In genomic region chr13:113612626-113613025, GRCh38 we compare ENCODE assay signal across 29 cellular contexts. TPM values are rescaled to one million over a fixed set of nuclear protein-coding genes. Genes with fewer than 3 reads are reported as not detected.
"Had no signal": no experiment of that assay in that cellular context is flagged by ENCODE, and none has a peak within 500 bp of the region (broad histone marks: within the 10 kb centered on the region; RNA-seq: fewer than 3 reads in every experiment).

No MANE protein-coding gene starts in this region.

- H3K27ac Mint-ChIP-seq: activated B cell treated with CpG ODN at 0.5 μM for 24 hours; activated CD8-positive, alpha-beta memory T cell treated with anti-CD3 and anti-CD28 coated beads, Interleukin-2, amount 10 ng/mL, durations not matched to agents 7 days and 5 days; activated CD8-positive, alpha-beta T cell treated with anti-CD3 and anti-CD28 coated beads for 36 hours; activated naive CD8-positive, alpha-beta T cell treated with anti-CD3 and anti-CD28 coated beads for 36 hours; dendritic cell treated with granulocyte-macrophage colony-stimulating factor and Interleukin-4, amounts not matched to agents 40 ng/mL and 50 ng/mL, for 4 days; natural killer cell treated with Interleukin-12 subunit alpha and Interleukin-12 subunit beta and Interleukin-15 and Interleukin-18, amount 100 ng/mL, for 72 hours had no signal

- DNase-seq: activated B cell treated with CpG ODN at 0.5 μM for 24 hours; activated CD4-positive, alpha-beta T cell treated with anti-CD3 and anti-CD28 coated beads for 48 hours; activated CD8-positive, alpha-beta memory T cell treated with anti-CD3 and anti-CD28 coated beads, Interleukin-2, amount 10 ng/mL, durations not matched to agents 7 days and 5 days; activated CD8-positive, alpha-beta T cell treated with anti-CD3 and anti-CD28 coated beads for 36 hours; activated naive CD8-positive, alpha-beta T cell treated with anti-CD3 and anti-CD28 coated beads for 36 hours; amygdala; effector CD4-positive, alpha-beta T cell; gastrocnemius medialis; hippocampal formation; left ventricle myocardium inferior; mammary epithelial cell; midbrain; occipital lobe; posterior cingulate gyrus; sigmoid colon; stimulated activated CD4-positive, alpha-beta T cell treated with anti-CD3 and anti-CD28 coated beads, Interleukin-2, amount 100 ng/mL, for 48 hours; stimulated activated CD8-positive, alpha-beta memory T cell treated with anti-CD3 and anti-CD28 coated beads, Interleukin-4, amount 100 ng/mL, for 48 hours; stimulated activated naive B cell treated with anti-CD40 and anti-IgM and Interleukin-4, amounts not matched to agents 10 μg/mL and 1 μg/mL and 100 μg/mL, for 72 hours; T1000; trophoblast cell; uterus had no signal

- H3K4me3 Mint-ChIP-seq: activated B cell treated with CpG ODN at 0.5 μM for 24 hours; activated CD8-positive, alpha-beta memory T cell treated with anti-CD3 and anti-CD28 coated beads, Interleukin-2, amount 10 ng/mL, durations not matched to agents 7 days and 5 days; activated CD8-positive, alpha-beta T cell treated with anti-CD3 and anti-CD28 coated beads for 36 hours; activated naive CD8-positive, alpha-beta T cell treated with anti-CD3 and anti-CD28 coated beads for 36 hours; dendritic cell treated with granulocyte-macrophage colony-stimulating factor and Interleukin-4, amounts not matched to agents 40 ng/mL and 50 ng/mL, for 4 days; natural killer cell treated with Interleukin-12 subunit alpha and Interleukin-12 subunit beta and Interleukin-15 and Interleukin-18, amount 100 ng/mL, for 72 hours; stimulated activated naive B cell treated with anti-CD40 and anti-IgM and Interleukin-4, amounts not matched to agents 10 μg/mL and 1 μg/mL and 100 μg/mL, for 72 hours had no signal

- H3K36me3 ChIP-seq: gastrocnemius medialis, uterus had no signal

- H3K4me1 Mint-ChIP-seq: activated CD8-positive, alpha-beta memory T cell treated with anti-CD3 and anti-CD28 coated beads, Interleukin-2, amount 10 ng/mL, durations not matched to agents 7 days and 5 days; activated naive CD8-positive, alpha-beta T cell treated with anti-CD3 and anti-CD28 coated beads for 36 hours had no signal

- H3K9me3 Mint-ChIP-seq: activated B cell treated with CpG ODN at 0.5 μM for 24 hours; activated CD8-positive, alpha-beta T cell treated with anti-CD3 and anti-CD28 coated beads for 36 hours; activated naive CD8-positive, alpha-beta T cell treated with anti-CD3 and anti-CD28 coated beads for 36 hours; dendritic cell treated with granulocyte-macrophage colony-stimulating factor and Interleukin-4, amounts not matched to agents 40 ng/mL and 50 ng/mL, for 4 days; natural killer cell treated with Interleukin-12 subunit alpha and Interleukin-12 subunit beta and Interleukin-15 and Interleukin-18, amount 100 ng/mL, for 72 hours; stimulated activated naive B cell treated with anti-CD40 and anti-IgM and Interleukin-4, amounts not matched to agents 10 μg/mL and 1 μg/mL and 100 μg/mL, for 72 hours had no signal

- H3K27me3 ChIP-seq: cardiac muscle cell, esophagus muscularis mucosa, gastrocnemius medialis, sigmoid colon, uterus had no signal

- H3K27ac ChIP-seq: cardiac muscle cell, esophagus muscularis mucosa, gastrocnemius medialis, left ventricle myocardium inferior, sigmoid colon, uterus had no signal

- H3K4me3 ChIP-seq: cardiac muscle cell, esophagus muscularis mucosa, gastrocnemius medialis, left ventricle myocardium inferior, sigmoid colon, uterus had no signal

- H3K4me1 ChIP-seq: gastrocnemius medialis, sigmoid colon, uterus had no signal

- H3K27me3 Mint-ChIP-seq: activated B cell treated with CpG ODN at 0.5 μM for 24 hours; activated CD8-positive, alpha-beta memory T cell treated with anti-CD3 and anti-CD28 coated beads, Interleukin-2, amount 10 ng/mL, durations not matched to agents 7 days and 5 days; activated CD8-positive, alpha-beta T cell treated with anti-CD3 and anti-CD28 coated beads for 36 hours; activated naive CD8-positive, alpha-beta T cell treated with anti-CD3 and anti-CD28 coated beads for 36 hours; dendritic cell treated with granulocyte-macrophage colony-stimulating factor and Interleukin-4, amounts not matched to agents 40 ng/mL and 50 ng/mL, for 4 days; natural killer cell treated with Interleukin-12 subunit alpha and Interleukin-12 subunit beta and Interleukin-15 and Interleukin-18, amount 100 ng/mL, for 72 hours; stimulated activated naive B cell treated with anti-CD40 and anti-IgM and Interleukin-4, amounts not matched to agents 10 μg/mL and 1 μg/mL and 100 μg/mL, for 72 hours had no signal

- H3K9me3 ChIP-seq: esophagus muscularis mucosa, gastrocnemius medialis, left ventricle myocardium inferior, sigmoid colon, uterus had no signal

RNA-seq across cellular contexts. Expression of gene ATP4B, which starts 45.4 kb away (rescaled TPM):
- total RNA-seq: activated B cell treated with CpG ODN at 0.5 μM for 24 hours; activated CD8-positive, alpha-beta memory T cell treated with anti-CD3 and anti-CD28 coated beads, Interleukin-2, amount 10 ng/mL, durations not matched to agents 7 days and 5 days; activated CD8-positive, alpha-beta T cell treated with anti-CD3 and anti-CD28 coated beads for 36 hours; activated naive CD8-positive, alpha-beta T cell treated with anti-CD3 and anti-CD28 coated beads for 36 hours; cardiac muscle cell; cerebellum; esophagus muscularis mucosa; gastrocnemius medialis; left ventricle myocardium inferior; mammary epithelial cell; natural killer cell treated with Interleukin-12 subunit alpha and Interleukin-12 subunit beta and Interleukin-15 and Interleukin-18, amount 100 ng/mL, for 72 hours; occipital lobe; renal cortical epithelial cell; sigmoid colon; T-helper 1 cell treated with Interleukin-12 subunit alpha and Interleukin-12 subunit beta and Interleukin-4 antibody, amounts not matched to agents 30 ng/mL and 1 ng/mL, for 36 hours; temporal lobe had no signal
- polyA plus RNA-seq: mammary epithelial cell, sigmoid colon had no signal

RNA-seq across cellular contexts. Expression of gene GRK1, which starts 54.4 kb away (rescaled TPM):
- total RNA-seq: activated CD8-positive, alpha-beta memory T cell treated with anti-CD3 and anti-CD28 coated beads, Interleukin-2, amount 10 ng/mL, durations not matched to agents 7 days and 5 days; activated naive CD8-positive, alpha-beta T cell treated with anti-CD3 and anti-CD28 coated beads for 36 hours; occipital lobe; renal cortical epithelial cell had no signal
- polyA plus RNA-seq: mammary epithelial cell had no signal
